Comparison of ENCODE assay signal across 20 cellular contexts in genomic region chr16:4938683-4939030, GRCh38. TPM values are rescaled to one million over a fixed set of nuclear protein-coding genes. Genes with fewer than 3 reads are reported as not detected.
DNase-seq lines count a peak whose midpoint lies in the region; ATAC-seq and TF ChIP-seq lines count a peak whose summit lies in the region.
"Had no signal": no experiment of that assay in that cellular context is flagged by ENCODE, and none has a peak within 500 bp of the region (broad histone marks: within the 10 kb centered on the region; RNA-seq: fewer than 3 reads in every experiment).

No MANE protein-coding gene starts in this region.

- TF ChIP-seq CTCF in fibroblast of mammary gland (conservative IDR thresholded peaks at IDR 0.05; ENCODE audit: control insufficient read depth, insufficient read depth, low read depth, low read length) = no peak
- no peak for TF ChIP-seq CTCF in progenitor cell of endocrine pancreas (IDR thresholded peaks at IDR 0.05; ENCODE audit: unreplicated experiment)

- H3K27me3 ChIP-seq in adipocyte (replicated peaks; ENCODE audit: control insufficient read depth, insufficient read depth, low read length) = peaks cover 2% of the 10 kb centered on the region

- peaks cover 46% of the 10 kb centered on the region for H3K4me1 ChIP-seq in adipocyte (ENCODE audit: control insufficient read depth, insufficient read depth, low read length)

- DNase-seq in GM03348 (ENCODE audit: low spot score) (peak; percentile 55), adipocyte (ENCODE audit: low read depth) (peak; percentile 57), fibroblast of mammary gland (ENCODE audit: low read depth) (peak; percentile 77), progenitor cell of endocrine pancreas (ENCODE audit: low spot score, unreplicated experiment) (no peak), NCI-H774 (lab: John Stamatoyannopoulos, UW) (no peak), DMS 273 treated with DMSO at 0.1 percent for 48 hours (lab: John Stamatoyannopoulos, UW) (no peak)
- DNase-seq: CD4-positive, CD25-positive, alpha-beta regulatory T cell; DMS79; NCI-H1048; NCI-H1436 treated with DMSO at 0.1 percent for 48 hours; NCI-H2081; NCI-H510A treated with DMSO at 0.1 percent for 48 hours; SHP77 had no signal

- H3K4me3 Mint-ChIP-seq in progenitor cell of endocrine pancreas (ENCODE audit: low read depth) = no peak overlapping the region
- H3K4me3 Mint-ChIP-seq: CD4-positive, CD25-positive, alpha-beta regulatory T cell had no signal

- H3K4me3 ChIP-seq in adipocyte (ENCODE audit: low read length) (no peak overlapping the region), fibroblast of mammary gland (ENCODE audit: control insufficient read depth, low read depth, low read length) (no peak overlapping the region)
- H3K4me3 ChIP-seq: HAP-1 had no signal

- no peaks in the 10 kb centered on the region for H3K27me3 Mint-ChIP-seq in progenitor cell of endocrine pancreas

- ATAC-seq in GM21390 (IDR thresholded peaks at IDR 0.05; ENCODE audit: unreplicated experiment) = no peak
- no peak for ATAC-seq in GM21825 (IDR thresholded peaks at IDR 0.05; ENCODE audit: unreplicated experiment)
- ATAC-seq: Panc1, SK-N-SH treated with all-trans-retinoic acid at 6 μM for 48 hours had no signal

- no peaks in the 10 kb centered on the region for H3K9me3 Mint-ChIP-seq in progenitor cell of endocrine pancreas (ENCODE audit: low read depth)

- H3K27ac Mint-ChIP-seq in progenitor cell of endocrine pancreas = peak overlapping the region; percentile 49
- H3K27ac Mint-ChIP-seq: B cell; CD4-positive, CD25-positive, alpha-beta regulatory T cell had no signal

- H3K9me3 ChIP-seq in adipocyte (ENCODE audit: control insufficient read depth, low read length) = no peaks in the 10 kb centered on the region
- H3K9me3 ChIP-seq: HAP-1 had no signal

- H3K9ac ChIP-seq in adipocyte (ENCODE audit: low read length) = no peak overlapping the region
- H3K9ac ChIP-seq: KMS-11 had no signal

- peaks cover 1% of the 10 kb centered on the region for H3K36me3 Mint-ChIP-seq in progenitor cell of endocrine pancreas (ENCODE audit: insufficient read depth)
- H3K36me3 Mint-ChIP-seq: CD4-positive, CD25-positive, alpha-beta regulatory T cell had no signal

- peaks cover 22% of the 10 kb centered on the region for H3K4me1 Mint-ChIP-seq in progenitor cell of endocrine pancreas (ENCODE audit: low read depth)

- no peaks in the 10 kb centered on the region for H3K36me3 ChIP-seq in adipocyte (ENCODE audit: control insufficient read depth, insufficient read depth, low read length, severe bottlenecking)
- H3K36me3 ChIP-seq: HAP-1 had no signal

RNA-seq across cellular contexts. Expression of gene PPL, which starts 1.7 kb away (rescaled TPM):
- 62.7 and 64.1 TPM in 2 replicates for total RNA-seq in progenitor cell of endocrine pancreas
- total RNA-seq: B cell; CD4-positive, CD25-positive, alpha-beta regulatory T cell had no signal

RNA-seq across cellular contexts. Expression of gene SEC14L5, which starts 19.5 kb away (rescaled TPM):
- 1.8 and 2.1 TPM in 2 replicates for total RNA-seq in progenitor cell of endocrine pancreas
- total RNA-seq: B cell had no signal

Comparison
In these comparisons a context has a peak if more than half of its experiments do, and no peak if none do; other contexts are left out.
1. DNase-seq: peak in GM03348 (single experiment), adipocyte (single experiment) and fibroblast of mammary gland (single experiment); none in progenitor cell of endocrine pancreas (single experiment), NCI-H774 (single experiment) and DMS 273 treated with DMSO at 0.1 percent for 48 hours (single experiment).